Comparison of ENCODE assay signal across 8 cellular contexts in genomic region chr16:70738083-70738977, GRCh38. TPM values are rescaled to one million over a fixed set of nuclear protein-coding genes. Genes with fewer than 3 reads are reported as not detected.
A peak's percentile ranks its signal among the peaks of the same experiment; 100 is the strongest.
DNase-seq lines count a peak whose midpoint lies in the region; ATAC-seq, FAIRE-seq and TF ChIP-seq lines count a peak whose summit lies in the region.

No MANE protein-coding gene starts in this region.

- POLR2A ChIA-PET in MCF 10A (lab: Yijun Ruan, JAX) = interaction anchor here (1.1 kb wide), 1 partner anchor 15 kb away, joined by 3 read pairs; no protein-coding TSS in a partner anchor

- H3K36me3 Mint-ChIP-seq in MCF 10A (ENCODE audit: insufficient read depth, unreplicated experiment) = peaks cover 16% of the 10 kb centered on the region

- no TSS peak for BruUV-seq in MCF 10A (replicated peaks; lab: Mats Ljungman, UMichigan)

- H3K27ac Mint-ChIP-seq in MCF 10A (ENCODE audit: low read depth, unreplicated experiment) = no peak overlapping the region

- H3K9ac ChIP-seq in kidney (ENCODE audit: low read length in 2 of 2) = peak overlapping the region in 1 of 2 donors; percentile 83

- TF ChIP-seq EP300 in stomach (IDR thresholded peaks at IDR 0.05) = no peak

- H3K36me3 ChIP-seq in kidney (ENCODE audit: control insufficient read depth in 1 of 2, insufficient read depth in 2 of 2, low read length in 2 of 2) = peaks cover 0 to under 1% of the 10 kb centered on the region in 2 donors
- H3K36me3 ChIP-seq in stomach = peaks cover 0 to 37% (median 29%) of the 10 kb centered on the region in 4 donors

- H3K27ac ChIP-seq in kidney (ENCODE audit: low read depth in 2 of 2, low read length in 2 of 2) (peak overlapping the region; percentile 77 to 91), stomach (peak overlapping the region; percentile 15 to 90 (median 83))

- no peaks in the 10 kb centered on the region for H3K9me3 Mint-ChIP-seq in MCF 10A (ENCODE audit: unreplicated experiment)

- no peak overlapping the region for H3K4me3 Mint-ChIP-seq in MCF 10A (ENCODE audit: unreplicated experiment)

- CTCF ChIA-PET in MCF 10A (lab: Yijun Ruan, JAX) = interaction anchor here (0.6 to 1.8 kb wide), 11 partner anchors 19 to 60 kb away, joined by 3 to 11 read pairs (median 5); no protein-coding TSS in a partner anchor

- TF ChIP-seq CTCF in AG09319 (IDR thresholded peaks at IDR 0.05; ENCODE audit: low read depth, low read length) (peak; percentile 77), MCF 10A (IDR thresholded peaks at IDR 0.05; ENCODE audit: unreplicated experiment) (peak; percentile 60), kidney (IDR thresholded peaks at IDR 0.05; ENCODE audit: borderline replicate concordance, extremely low read depth, insufficient read depth) (peak; percentile 55), stomach (IDR thresholded peaks at IDR 0.05) (peak in 4 of 7 experiments; percentile 53 to 60 (median 56))

- H3K4me1 ChIP-seq in kidney (ENCODE audit: control insufficient read depth in 1 of 2, insufficient read depth in 1 of 2, low read depth in 1 of 2, low read length in 2 of 2) (peaks cover 36 to 40% of the 10 kb centered on the region in 2 donors), stomach (peaks cover 35 to 62% (median 44%) of the 10 kb centered on the region in 4 donors)

- no peaks in the 10 kb centered on the region for H3K4me1 Mint-ChIP-seq in MCF 10A (ENCODE audit: insufficient read depth, unreplicated experiment)

- no peaks in the 10 kb centered on the region for H3K27me3 Mint-ChIP-seq in MCF 10A (ENCODE audit: insufficient read depth, unreplicated experiment)

- ATAC-seq in GM18502 (IDR thresholded peaks at IDR 0.05; ENCODE audit: poor library complexity, unreplicated experiment) (no peak), HG02571 (IDR thresholded peaks at IDR 0.05; ENCODE audit: unreplicated experiment) (no peak)

- FAIRE-seq in GM12892 (lab: Jason Lieb, UNC) (no peak), kidney (lab: Jason Lieb, UNC) (no peak)

- no peak overlapping the region for H3K4me3 ChIP-seq in kidney (ENCODE audit: low read length in 2 of 2)
- H3K4me3 ChIP-seq in stomach = no peak overlapping the region

- H3K27me3 ChIP-seq in stomach = no peaks in the 10 kb centered on the region

- intact Hi-C loops in MCF 10A (cut with micrococcal nuclease) = loop anchor here (2.0 kb wide), 2 partner anchors 24 to 54 kb away; no protein-coding TSS in a partner anchor
- intact Hi-C loops in kidney (cut with DNase I) = no loop called here
- intact Hi-C loops in stomach (cut with DNase I; ENCODE audit: low total_unique reads) = no loop called here

- H3K9me3 ChIP-seq in kidney (ENCODE audit: control insufficient read depth in 1 of 2, low read length in 2 of 2) = no peaks in the 10 kb centered on the region
- no peaks in the 10 kb centered on the region for H3K9me3 ChIP-seq in stomach

- 55 to 76% (median 67%) methylated on average over 21 to 22 of the region's 22 CpGs for WGBS in stomach, 5 donors

- TF ChIP-seq POLR2A in GM12892 (IDR thresholded peaks at IDR 0.05; ENCODE audit: low read depth, low read length) = no peak
- no peak for TF ChIP-seq POLR2A in stomach (IDR thresholded peaks at IDR 0.05)

- DNase-seq in AG09319 (ENCODE audit: extremely low read depth, low read depth) (peak; percentile 68), GM12892 (ENCODE audit: insufficient read length) (peak; percentile 43), MCF 10A (ENCODE audit: unreplicated experiment) (peak; percentile 63), kidney (no peak), stomach (peak; percentile 43)

TF ChIP-seq in PFSK-1, 5 proteins besides CTCF, POLR2A, EP300 and RAD21:
- TF ChIP-seq REST (IDR thresholded peaks at IDR 0.05; ENCODE audit: insufficient read depth in 1 of 2, low read depth in 2 of 2, low read length in 2 of 2) (no peak), SIN3A (IDR thresholded peaks at IDR 0.05; ENCODE audit: borderline replicate concordance, insufficient read depth, low read length) (no peak), TAF1 (IDR thresholded peaks at IDR 0.05; ENCODE audit: borderline replicate concordance, insufficient read depth, low read length) (no peak), POLR2AphosphoS5 (IDR thresholded peaks at IDR 0.05; ENCODE audit: low read depth, low read length) (no peak), FOXP2 (optimal IDR thresholded peaks at IDR 0.05; ENCODE audit: borderline replicate concordance, extremely low read depth, extremely low read length, insufficient read depth) (peak; percentile 25)

RNA-seq across cellular contexts. Expression of gene MTSS2, which starts 52.5 kb away (rescaled TPM):
- not detected for polyA plus RNA-seq in GM12892 (2012; ENCODE audit: missing spikeins)
- 124 TPM for polyA plus RNA-seq in PFSK-1 (2012; ENCODE audit: insufficient read length, low read depth)
- 75.8 and 78.7 TPM in 2 replicates for total RNA-seq in MCF 10A (2022)
- total RNA-seq in kidney = 33.0 TPM
- 19.2 TPM for polyA plus RNA-seq in kidney (ENCODE audit: insufficient read depth, low read depth, low replicate concordance)
- 10 to 100 TPM in 4 of 5 donors, 1 to 10 TPM in 1; 5.8 to 50.7 (median 17.4) TPM for total RNA-seq in stomach
- polyA plus RNA-seq in stomach = 10 to 100 TPM; 19.7 to 42.2 (median 33.0) TPM
